20 cellular contexts compared by ENCODE assay signal in genomic region chrX:30296408-30297254, GRCh38. TPM values are rescaled to one million over a fixed set of nuclear protein-coding genes. Genes with fewer than 3 reads are reported as not detected.
A peak's percentile ranks its signal among the peaks of the same experiment; 100 is the strongest.
DNase-seq lines count a peak whose midpoint lies in the region; ATAC-seq and TF ChIP-seq lines count a peak whose summit lies in the region.
"Had no signal": no experiment of that assay in that cellular context is flagged by ENCODE, and none has a peak within 500 bp of the region (broad histone marks: within the 10 kb centered on the region; RNA-seq: fewer than 3 reads in every experiment).

No MANE protein-coding gene starts in this region.

- no peaks in the 10 kb centered on the region for H3K4me1 Mint-ChIP-seq in activated T-cell treated with anti-CD3 and anti-CD28 coated beads, Interleukin-2, amount 50 U/mL, for 72 hours (ENCODE audit: low read depth)
- H3K4me1 Mint-ChIP-seq in activated T-cell treated with anti-CD3 and anti-CD28 coated beads, Interleukin-2, amount 50 U/mL, for 4 hours (ENCODE audit: low read depth), result no peaks in the 10 kb centered on the region
- H3K4me1 Mint-ChIP-seq: B cell; CD4-positive, CD25-positive, alpha-beta regulatory T cell had no signal

- no peak overlapping the region for H3K27ac Mint-ChIP-seq in activated T-cell treated with anti-CD3 and anti-CD28 coated beads, Interleukin-2, amount 50 U/mL, for 72 hours
- H3K27ac Mint-ChIP-seq: B cell; CD4-positive, CD25-positive, alpha-beta regulatory T cell had no signal

- H3K4me3 ChIP-seq in PC-3 (ENCODE audit: low read length), result no peak overlapping the region
- H3K4me3 ChIP-seq: SJSA1 had no signal

- CTCF ChIA-PET in PC-3 (lab: Charles Lee), result no interaction called here

- H3F3A ChIP-seq in PC-3 (ENCODE audit: low read length, unreplicated experiment), result no peaks in the 10 kb centered on the region

- ATAC-seq in activated T-cell treated with anti-CD3 and anti-CD28 coated beads, Interleukin-2, amount 50 U/mL, for 72 hours (replicated peaks in 1 of 2), result peak; percentile 45 to 57
- no peak for ATAC-seq in activated T-cell treated with anti-CD3 and anti-CD28 coated beads, Interleukin-2, amount 50 U/mL, for 4 hours
- peak; percentile 47 for ATAC-seq in HG02885 (IDR thresholded peaks at IDR 0.05; ENCODE audit: poor library complexity, unreplicated experiment)
- peak; percentile 82 for ATAC-seq in PC-3
- ATAC-seq in HG03108 (IDR thresholded peaks at IDR 0.05; ENCODE audit: unreplicated experiment), result no peak

- intact Hi-C loops in PC-3 (cut with micrococcal nuclease), result no loop called here

- no peak for DNase-seq in activated T-cell treated with anti-CD3 and anti-CD28 coated beads, Interleukin-2, amount 50 U/mL, for 72 hours
- DNase-seq in activated T-cell treated with anti-CD3 and anti-CD28 coated beads, Interleukin-2, amount 50 U/mL, for 4 hours, result no peak
- DNase-seq in PC-3 (peak; percentile 29), SKM-1 treated with dmso at 0.1 percent for 144 hours (lab: John Stamatoyannopoulos, UW; ENCODE audit: unreplicated experiment) (no peak), NCI-H1436 (lab: John Stamatoyannopoulos, UW) (no peak), NCI-H82 (lab: John Stamatoyannopoulos, UW) (no peak)
- DNase-seq: 8988T; Caco-2; CD4-positive, CD25-positive, alpha-beta regulatory T cell; GF-D8; GOT3; Kasumi-1; NCI-H1092 treated with DMSO at 0.1 percent for 48 hours; NCI-H2081 treated with DMSO at 0.1 percent for 48 hours; NCI-H510A treated with DMSO at 0.1 percent for 48 hours had no signal

- no peaks in the 10 kb centered on the region for H3K79me2 ChIP-seq in PC-3 (ENCODE audit: low read length)

- H3K4me2 ChIP-seq in PC-3 (ENCODE audit: low read length), result peak overlapping the region; percentile 8; the same call in 1 of the 2 replicates

- H3K9me3 Mint-ChIP-seq in activated T-cell treated with anti-CD3 and anti-CD28 coated beads, Interleukin-2, amount 50 U/mL, for 72 hours, result no peaks in the 10 kb centered on the region
- peaks cover 4% of the 10 kb centered on the region for H3K9me3 Mint-ChIP-seq in activated T-cell treated with anti-CD3 and anti-CD28 coated beads, Interleukin-2, amount 50 U/mL, for 4 hours

- H3K27me3 ChIP-seq in PC-3 (ENCODE audit: low read length), result no peaks in the 10 kb centered on the region
- H3K27me3 ChIP-seq: SJSA1 had no signal

- H2AFZ ChIP-seq in PC-3 (ENCODE audit: low read length), result 0 out of 2 replicates have a peak overlapping the region, but pooled peaks have one; percentile 29

- no peaks in the 10 kb centered on the region for H4K20me1 ChIP-seq in PC-3 (ENCODE audit: low read length)

- POLR2A ChIA-PET in PC-3 (lab: Charles Lee; ENCODE audit: unreplicated experiment), result no interaction called here

- no peak for TF ChIP-seq CTCF in PC-3 (conservative IDR thresholded peaks at IDR 0.05; ENCODE audit: low read depth, low read length)

- no peaks in the 10 kb centered on the region for H3K36me3 ChIP-seq in PC-3 (ENCODE audit: low read depth, low read length)
- H3K36me3 ChIP-seq: SJSA1 had no signal

- peaks cover 17% of the 10 kb centered on the region for H3K27me3 Mint-ChIP-seq in activated T-cell treated with anti-CD3 and anti-CD28 coated beads, Interleukin-2, amount 50 U/mL, for 72 hours (ENCODE audit: low read depth)
- H3K27me3 Mint-ChIP-seq in activated T-cell treated with anti-CD3 and anti-CD28 coated beads, Interleukin-2, amount 50 U/mL, for 4 hours (ENCODE audit: low read depth), result no peaks in the 10 kb centered on the region
- H3K27me3 Mint-ChIP-seq: B cell; CD4-positive, CD25-positive, alpha-beta regulatory T cell had no signal

- H3K9me2 ChIP-seq in PC-3 (replicated peaks; ENCODE audit: low read length), result no peaks in the 10 kb centered on the region

- H3K4me3 Mint-ChIP-seq in activated T-cell treated with anti-CD3 and anti-CD28 coated beads, Interleukin-2, amount 50 U/mL, for 72 hours, result no peak overlapping the region
- no peak overlapping the region for H3K4me3 Mint-ChIP-seq in activated T-cell treated with anti-CD3 and anti-CD28 coated beads, Interleukin-2, amount 50 U/mL, for 4 hours
- H3K4me3 Mint-ChIP-seq: B cell; CD4-positive, CD25-positive, alpha-beta regulatory T cell had no signal

- peaks cover 14% of the 10 kb centered on the region for H3K4me1 ChIP-seq in PC-3 (ENCODE audit: insufficient read depth, low read length)
- H3K4me1 ChIP-seq: Caco-2, SJSA1 had no signal

- BruUV-seq in PC-3 (replicated peaks; lab: Mats Ljungman, UMichigan), result no TSS peak

- H3K9ac ChIP-seq in PC-3 (ENCODE audit: low read length), result no peak overlapping the region

- H3K36me3 Mint-ChIP-seq in activated T-cell treated with anti-CD3 and anti-CD28 coated beads, Interleukin-2, amount 50 U/mL, for 72 hours (ENCODE audit: insufficient read depth in 2 of 2), result no peaks in the 10 kb centered on the region
- H3K36me3 Mint-ChIP-seq in activated T-cell treated with anti-CD3 and anti-CD28 coated beads, Interleukin-2, amount 50 U/mL, for 4 hours (ENCODE audit: insufficient read depth), result no peaks in the 10 kb centered on the region
- H3K36me3 Mint-ChIP-seq: CD4-positive, CD25-positive, alpha-beta regulatory T cell had no signal

- 0 out of 2 replicates have a peak overlapping the region, but pooled peaks have one; percentile 20 for H3K27ac ChIP-seq in PC-3 (ENCODE audit: low read length)
- H3K27ac ChIP-seq: SJSA1 had no signal

- no peaks in the 10 kb centered on the region for H3K9me3 ChIP-seq in PC-3 (ENCODE audit: low read length)
- H3K9me3 ChIP-seq: Caco-2, SJSA1 had no signal

RNA-seq across cellular contexts. Expression of gene NR0B1, which starts 12.6 kb away (rescaled TPM):
- total RNA-seq in activated T-cell treated with anti-CD3 and anti-CD28 coated beads, Interleukin-2, amount 50 U/mL, for 72 hours, result not detected
- total RNA-seq in activated T-cell treated with anti-CD3 and anti-CD28 coated beads, Interleukin-2, amount 50 U/mL, for 4 hours, result not detected
- total RNA-seq in PC-3 (2014; rRNA removed), result not detected in 2 replicates
- total RNA-seq: B cell; Caco-2; CD4-positive, CD25-positive, alpha-beta regulatory T cell; T-helper 2 cell treated with Interferon-gamma antibody and Interleukin-4, amounts not matched to agents 100 ng/mL and 5 ng/mL, for 36 hours had no signal

RNA-seq across cellular contexts. Expression of gene MAGEB1, which starts 49.7 kb away (rescaled TPM):
- not detected for total RNA-seq in activated T-cell treated with anti-CD3 and anti-CD28 coated beads, Interleukin-2, amount 50 U/mL, for 72 hours
- total RNA-seq in activated T-cell treated with anti-CD3 and anti-CD28 coated beads, Interleukin-2, amount 50 U/mL, for 4 hours, result not detected
- total RNA-seq in PC-3 (2014; rRNA removed), result not detected in 2 replicates
- total RNA-seq: B cell; Caco-2; CD4-positive, CD25-positive, alpha-beta regulatory T cell; SJSA1; T-helper 2 cell treated with Interferon-gamma antibody and Interleukin-4, amounts not matched to agents 100 ng/mL and 5 ng/mL, for 36 hours had no signal

RNA-seq across cellular contexts. Expression of gene MAGEB4, which starts 54.8 kb away (rescaled TPM):
- total RNA-seq in activated T-cell treated with anti-CD3 and anti-CD28 coated beads, Interleukin-2, amount 50 U/mL, for 72 hours, result not detected
- total RNA-seq in activated T-cell treated with anti-CD3 and anti-CD28 coated beads, Interleukin-2, amount 50 U/mL, for 4 hours, result not detected
- total RNA-seq in PC-3 (2014; rRNA removed), result not detected in 2 replicates
- total RNA-seq: B cell; Caco-2; CD4-positive, CD25-positive, alpha-beta regulatory T cell; SJSA1; T-helper 2 cell treated with Interferon-gamma antibody and Interleukin-4, amounts not matched to agents 100 ng/mL and 5 ng/mL, for 36 hours had no signal

Comparison
In these comparisons a context has a peak if more than half of its experiments do, and no peak if none do; other contexts are left out.
1. ATAC-seq: peak in activated T-cell treated with anti-CD3 and anti-CD28 coated beads, Interleukin-2, amount 50 U/mL, for 72 hours (2 of 2), HG02885 (single experiment) and PC-3 (single experiment); none in activated T-cell treated with anti-CD3 and anti-CD28 coated beads, Interleukin-2, amount 50 U/mL, for 4 hours (0 of 2) and HG03108 (single experiment).